ENCODE assay signal across 1 cellular context in genomic region chr6:137731960-137732616, GRCh38.
TF ChIP-seq lines count a peak whose summit lies in the region.

No MANE protein-coding gene starts in this region.

TF ChIP-seq in HepG2, 621 proteins besides CTCF, POLR2A, EP300 and RAD21 (continued from another document and continues in another):
- TF ChIP-seq ZHX2 (IDR thresholded peaks at IDR 0.05; ENCODE audit: low read depth) (peak; percentile 63; the same call in 1 of the 2 replicates), ZHX2 (CRISPR knock-in tag; IDR thresholded peaks at IDR 0.05; ENCODE audit: borderline replicate concordance) (peak; percentile 81; the same call in 1 of the 2 replicates), SPEN (CRISPR knock-in tag; IDR thresholded peaks at IDR 0.05; ENCODE audit: low read depth) (no peak), ZBTB10 (CRISPR knock-in tag; IDR thresholded peaks at IDR 0.05; ENCODE audit: borderline replicate concordance) (peak; percentile 1; the same call in 1 of the 2 replicates), ARHGAP35 (CRISPR knock-in tag; IDR thresholded peaks at IDR 0.05; ENCODE audit: borderline replicate concordance) (no peak), ZNF431 (CRISPR knock-in tag; IDR thresholded peaks at IDR 0.05; ENCODE audit: borderline replicate concordance, low read depth) (peak; percentile 24; the same call in 1 of the 2 replicates), ZBTB38 (CRISPR knock-in tag; IDR thresholded peaks at IDR 0.05) (no peak), SMARCE1 (IDR thresholded peaks at IDR 0.05; ENCODE audit: borderline replicate concordance) (no peak), ZNF710 (CRISPR knock-in tag; IDR thresholded peaks at IDR 0.05; ENCODE audit: borderline replicate concordance) (peak; percentile 92), IKZF1 (IDR thresholded peaks at IDR 0.05) (no peak), AKNA (CRISPR knock-in tag; IDR thresholded peaks at IDR 0.05; ENCODE audit: borderline replicate concordance) (0 out of 2 replicates have a peak, but pooled peaks have one; percentile 49), TERF1 (CRISPR knock-in tag; IDR thresholded peaks at IDR 0.05) (no peak), HMGA1 (CRISPR knock-in tag; conservative IDR thresholded peaks at IDR 0.05) (no peak), ZMYM3 (CRISPR knock-in tag; IDR thresholded peaks at IDR 0.05) (peak; percentile 38; the same call in 1 of the 2 replicates), BATF2 (CRISPR knock-in tag; IDR thresholded peaks at IDR 0.05) (no peak), ZSCAN30 (CRISPR knock-in tag; IDR thresholded peaks at IDR 0.05) (no peak), MLX (CRISPR knock-in tag; IDR thresholded peaks at IDR 0.05) (peak; percentile 89), NFKB2 (CRISPR knock-in tag; IDR thresholded peaks at IDR 0.05; ENCODE audit: borderline replicate concordance) (no peak), NR1H2 (CRISPR knock-in tag; IDR thresholded peaks at IDR 0.05; ENCODE audit: borderline replicate concordance, low read depth) (no peak), KMT2A (CRISPR knock-in tag; IDR thresholded peaks at IDR 0.05) (no peak; the same call in 1 of the 2 replicates), SRSF1 (optimal IDR thresholded peaks at IDR 0.05; ENCODE audit: low read depth, low read length) (no peak), ZNF407 (CRISPR knock-in tag; IDR thresholded peaks at IDR 0.05; ENCODE audit: not compliant biosample characterization) (no peak), ARID2 (CRISPR knock-in tag; IDR thresholded peaks at IDR 0.05; ENCODE audit: borderline replicate concordance) (0 out of 2 replicates have a peak, but pooled peaks have one; percentile 40)
